Comparison of ENCODE assay signal across 8 cellular contexts in genomic region chr19:1355974-1356865, GRCh38. TPM values are rescaled to one million over a fixed set of nuclear protein-coding genes. Genes with fewer than 3 reads are reported as not detected.
A peak's percentile ranks its signal among the peaks of the same experiment; 100 is the strongest.
DNase-seq lines count a peak whose midpoint lies in the region; ATAC-seq and TF ChIP-seq lines count a peak whose summit lies in the region.

No MANE protein-coding gene starts in this region.

- H3K9me3 ChIP-seq in HCT116 (ENCODE audit: control insufficient read depth in 1 of 2, insufficient read depth in 1 of 2, low read depth in 1 of 2, low read length in 2 of 2) (no peaks in the 10 kb centered on the region), iPS-15b (ENCODE audit: control insufficient read depth, insufficient read depth, low read length) (no peaks in the 10 kb centered on the region)

- H3K4me1 ChIP-seq in HCT116 (ENCODE audit: control insufficient read depth in 1 of 2, insufficient read depth in 2 of 2, low read length in 2 of 2) (peaks cover 10 to 18% of the 10 kb centered on the region in 2 experiments), iPS-15b (ENCODE audit: control insufficient read depth, insufficient read depth, low read length) (peaks cover 22% of the 10 kb centered on the region)

- H3K9ac ChIP-seq in HCT116 (ENCODE audit: low read length) (peak overlapping the region; percentile 77), iPS-15b (ENCODE audit: low read depth, low read length) (peak overlapping the region; percentile 50)

- no peak for TF ChIP-seq CTCF in HCT116 (IDR thresholded peaks at IDR 0.05 in 2 of 3, conservative IDR thresholded peaks at IDR 0.05 in 1 of 3; ENCODE audit: borderline replicate concordance in 1 of 3, insufficient read depth in 1 of 3, low read depth in 2 of 3, low read length in 2 of 3)

- no peak overlapping the region; the same call in 1 of the 2 replicates for H3K27ac ChIP-seq in HCT116 (ENCODE audit: low read depth, low read length)

- peaks cover 11% of the 10 kb centered on the region for H3K4me1 Mint-ChIP-seq in activated T-helper 1 cell treated with anti-CD3 and anti-CD28 coated beads, Interleukin-12 subunit alpha, Interleukin-12 subunit beta, Interleukin-2, Interleukin-4 antibody, amounts not matched to agents 30 ng/mL and 10 ng/mL and 1 ng/mL, durations not matched to agents 14 hours and 24 hours and 36 hours (ENCODE audit: low read depth)
- H3K4me1 Mint-ChIP-seq in stimulated activated naive CD8-positive, alpha-beta T cell treated with anti-CD3 and anti-CD28 coated beads, Interleukin-15, amount 100 ng/mL, for 72 hours, result peaks cover 23% of the 10 kb centered on the region

- DNase-seq in HCT116 (ENCODE audit: low read depth, low spot score) (no peak), HK-2 (ENCODE audit: unreplicated experiment) (no peak), HCEC 1CT (no peak)
- no peak for DNase-seq in activated T-helper 1 cell treated with anti-CD3 and anti-CD28 coated beads, Interleukin-12 subunit alpha, Interleukin-12 subunit beta, Interleukin-2, Interleukin-4 antibody, amounts not matched to agents 30 ng/mL and 10 ng/mL and 1 ng/mL, durations not matched to agents 14 hours and 24 hours and 36 hours (ENCODE audit: low spot score)
- DNase-seq in stimulated activated naive CD8-positive, alpha-beta T cell treated with anti-CD3 and anti-CD28 coated beads, Interleukin-15, amount 100 ng/mL, for 72 hours, result no peak

- peak overlapping the region; percentile 93 for H3K4me2 ChIP-seq in HCT116 (ENCODE audit: low read length)

- H3K36me3 Mint-ChIP-seq in activated T-helper 1 cell treated with anti-CD3 and anti-CD28 coated beads, Interleukin-12 subunit alpha, Interleukin-12 subunit beta, Interleukin-2, Interleukin-4 antibody, amounts not matched to agents 30 ng/mL and 10 ng/mL and 1 ng/mL, durations not matched to agents 14 hours and 24 hours and 36 hours (ENCODE audit: low read depth), result peaks cover 19% of the 10 kb centered on the region

- BruUV-seq in HCT116 (replicated peaks; lab: Mats Ljungman, UMichigan), result TSS peak; percentile 39

- no peaks in the 10 kb centered on the region for H3K9me3 Mint-ChIP-seq in activated T-helper 1 cell treated with anti-CD3 and anti-CD28 coated beads, Interleukin-12 subunit alpha, Interleukin-12 subunit beta, Interleukin-2, Interleukin-4 antibody, amounts not matched to agents 30 ng/mL and 10 ng/mL and 1 ng/mL, durations not matched to agents 14 hours and 24 hours and 36 hours
- no peaks in the 10 kb centered on the region for H3K9me3 Mint-ChIP-seq in stimulated activated naive CD8-positive, alpha-beta T cell treated with anti-CD3 and anti-CD28 coated beads, Interleukin-15, amount 100 ng/mL, for 72 hours

- H4K20me1 ChIP-seq in HCT116 (ENCODE audit: insufficient read depth), result no peaks in the 10 kb centered on the region

- H3K36me3 ChIP-seq in HCT116 (ENCODE audit: control insufficient read depth in 1 of 2, insufficient read depth in 2 of 2, low read length in 2 of 2), result peaks cover 28 to 33% of the 10 kb centered on the region in 2 experiments; a peak in 3 of 4 replicates
- H3K36me3 ChIP-seq in iPS-15b (ENCODE audit: control insufficient read depth, insufficient read depth, low read length), result peaks cover 17% of the 10 kb centered on the region

- H3K27me3 ChIP-seq in HCT116 (ENCODE audit: insufficient read depth, low read length) (no peaks in the 10 kb centered on the region), iPS-15b (ENCODE audit: control insufficient read depth, insufficient read depth, low read length) (no peaks in the 10 kb centered on the region)

- H3K4me3 ChIP-seq in HCT116 (replicated peaks in 1 of 2; ENCODE audit: low read depth in 1 of 2, low read length in 2 of 2), result peak overlapping the region; percentile 79 to 84
- peak overlapping the region; percentile 75 for H3K4me3 ChIP-seq in iPS-15b (ENCODE audit: low read depth, low read length)

- RAD21 ChIA-PET in HCT116 (lab: Charles Lee; ENCODE audit: low non-redundant PET in 1 of 2, low total read pairs in 2 of 2, uncharacterized antibody in 2 of 2, unreplicated experiment in 2 of 2), result no interaction called here

- no peaks in the 10 kb centered on the region for H3K9me2 ChIP-seq in HCT116 (ENCODE audit: insufficient read depth)

- POLR2A ChIA-PET in HCT116 (lab: Charles Lee), result no interaction called here

- no peak for TF ChIP-seq POLR2A in HCT116 (IDR thresholded peaks at IDR 0.05; ENCODE audit: borderline replicate concordance, extremely low read depth, insufficient read depth, insufficient read length)

- CTCF ChIA-PET in HCT116 (lab: Charles Lee), result no interaction called here

- no peak for TF ChIP-seq RAD21 in HCT116 (IDR thresholded peaks at IDR 0.05; ENCODE audit: low read depth)

- ATAC-seq in HCT116 (no peak), HG02642 (IDR thresholded peaks at IDR 0.05; ENCODE audit: poor library complexity, unreplicated experiment) (no peak), HG03571 (IDR thresholded peaks at IDR 0.05; ENCODE audit: unreplicated experiment) (no peak)
- ATAC-seq in stimulated activated naive CD8-positive, alpha-beta T cell treated with anti-CD3 and anti-CD28 coated beads, Interleukin-15, amount 100 ng/mL, for 72 hours, result no peak

- intact Hi-C loops in HCT116 (cut with micrococcal nuclease), result no loop called here
- intact Hi-C loops in activated T-helper 1 cell treated with anti-CD3 and anti-CD28 coated beads, Interleukin-12 subunit alpha, Interleukin-12 subunit beta, Interleukin-2, Interleukin-4 antibody, amounts not matched to agents 30 ng/mL and 10 ng/mL and 1 ng/mL, durations not matched to agents 14 hours and 24 hours and 36 hours (cut with micrococcal nuclease), result loop anchor here (2.0 kb wide), 1 partner anchor 51 kb away; the partner anchor contains the start of gene DAZAP1

- H3K4me3 Mint-ChIP-seq in activated T-helper 1 cell treated with anti-CD3 and anti-CD28 coated beads, Interleukin-12 subunit alpha, Interleukin-12 subunit beta, Interleukin-2, Interleukin-4 antibody, amounts not matched to agents 30 ng/mL and 10 ng/mL and 1 ng/mL, durations not matched to agents 14 hours and 24 hours and 36 hours, result peak overlapping the region; percentile 88
- peak overlapping the region; percentile 90 to 94 for H3K4me3 Mint-ChIP-seq in stimulated activated naive CD8-positive, alpha-beta T cell treated with anti-CD3 and anti-CD28 coated beads, Interleukin-15, amount 100 ng/mL, for 72 hours

- peak overlapping the region; percentile 82 for H3K27ac Mint-ChIP-seq in activated T-helper 1 cell treated with anti-CD3 and anti-CD28 coated beads, Interleukin-12 subunit alpha, Interleukin-12 subunit beta, Interleukin-2, Interleukin-4 antibody, amounts not matched to agents 30 ng/mL and 10 ng/mL and 1 ng/mL, durations not matched to agents 14 hours and 24 hours and 36 hours
- H3K27ac Mint-ChIP-seq in stimulated activated naive CD8-positive, alpha-beta T cell treated with anti-CD3 and anti-CD28 coated beads, Interleukin-15, amount 100 ng/mL, for 72 hours, result peak overlapping the region in 1 of 2 donors; percentile 8

- H3K27me3 Mint-ChIP-seq in activated T-helper 1 cell treated with anti-CD3 and anti-CD28 coated beads, Interleukin-12 subunit alpha, Interleukin-12 subunit beta, Interleukin-2, Interleukin-4 antibody, amounts not matched to agents 30 ng/mL and 10 ng/mL and 1 ng/mL, durations not matched to agents 14 hours and 24 hours and 36 hours (ENCODE audit: insufficient read depth), result peaks cover 5% of the 10 kb centered on the region
- no peaks in the 10 kb centered on the region for H3K27me3 Mint-ChIP-seq in stimulated activated naive CD8-positive, alpha-beta T cell treated with anti-CD3 and anti-CD28 coated beads, Interleukin-15, amount 100 ng/mL, for 72 hours

- H3K79me2 ChIP-seq in HCT116 (ENCODE audit: insufficient read depth, low read length), result peaks cover 22% of the 10 kb centered on the region

- no peak overlapping the region for H2AFZ ChIP-seq in HCT116 (ENCODE audit: low read depth, low read length, poor library complexity, severe bottlenecking)

TF ChIP-seq in HCT116, 20 proteins besides CTCF, POLR2A, EP300 and RAD21:
- TF ChIP-seq EZH2phosphoT487 (IDR thresholded peaks at IDR 0.05; ENCODE audit: borderline replicate concordance) (no peak), ATF3 (IDR thresholded peaks at IDR 0.05) (no peak), SP1 (IDR thresholded peaks at IDR 0.05; ENCODE audit: low read depth) (no peak), POLR2AphosphoS5 (IDR thresholded peaks at IDR 0.05; ENCODE audit: low read depth, low read length) (no peak), ZNF274 (IDR thresholded peaks at IDR 0.05; ENCODE audit: low read depth, low read length) (no peak), CEBPB (IDR thresholded peaks at IDR 0.05; ENCODE audit: low read depth) (no peak), YY1 (IDR thresholded peaks at IDR 0.05; ENCODE audit: extremely low read depth, insufficient replicate concordance, low read depth, low read length) (no peak)

RNA-seq across cellular contexts. Expression of gene NDUFS7, which starts 27.5 kb away (rescaled TPM):
- 114 TPM for total RNA-seq in HCT116 (2021; ENCODE audit: unreplicated experiment)
- 110 and 137 TPM in 2 replicates for polyA plus RNA-seq in HCT116 (2012)
- total RNA-seq in activated T-helper 1 cell treated with anti-CD3 and anti-CD28 coated beads, Interleukin-12 subunit alpha, Interleukin-12 subunit beta, Interleukin-2, Interleukin-4 antibody, amounts not matched to agents 30 ng/mL and 10 ng/mL and 1 ng/mL, durations not matched to agents 14 hours and 24 hours and 36 hours, result 97.9 and 98.8 TPM in 2 replicates

RNA-seq across cellular contexts. Expression of gene GAMT, which starts 45.1 kb away (rescaled TPM):
- 102 TPM for total RNA-seq in HCT116 (2021; ENCODE audit: unreplicated experiment)
- 105 and 119 TPM in 2 replicates for polyA plus RNA-seq in HCT116 (2012)
- 21.7 and 22.3 TPM in 2 replicates for total RNA-seq in activated T-helper 1 cell treated with anti-CD3 and anti-CD28 coated beads, Interleukin-12 subunit alpha, Interleukin-12 subunit beta, Interleukin-2, Interleukin-4 antibody, amounts not matched to agents 30 ng/mL and 10 ng/mL and 1 ng/mL, durations not matched to agents 14 hours and 24 hours and 36 hours

RNA-seq across cellular contexts. Expression of gene DAZAP1, which starts 51.2 kb away (rescaled TPM):
- 191 TPM for total RNA-seq in HCT116 (2021; ENCODE audit: unreplicated experiment)
- polyA plus RNA-seq in HCT116 (2012), result 98.2 and 111 TPM in 2 replicates
- 301 and 304 TPM in 2 replicates for total RNA-seq in activated T-helper 1 cell treated with anti-CD3 and anti-CD28 coated beads, Interleukin-12 subunit alpha, Interleukin-12 subunit beta, Interleukin-2, Interleukin-4 antibody, amounts not matched to agents 30 ng/mL and 10 ng/mL and 1 ng/mL, durations not matched to agents 14 hours and 24 hours and 36 hours
